ENCODE assay signal across 7 cellular contexts in genomic region chr10:132159331-132160230, GRCh38. TPM values are rescaled to one million over a fixed set of nuclear protein-coding genes. Genes with fewer than 3 reads are reported as not detected.
DNase-seq lines count a peak whose midpoint lies in the region; ATAC-seq and TF ChIP-seq lines count a peak whose summit lies in the region.
"Not testable (repeated sequence)": the region's sequence is repeated elsewhere in the genome, so short reads cannot be mapped to it uniquely, and the experiment has no call there.

No MANE protein-coding gene starts in this region.

- not testable (repeated sequence) for TF ChIP-seq POLR2A in spleen (IDR thresholded peaks at IDR 0.05)

- H3K79me2 ChIP-seq in GM23338 (replicated peaks; ENCODE audit: insufficient read depth) = not testable (repeated sequence)

- H3F3A ChIP-seq in GM23338 (replicated peaks; ENCODE audit: low read depth) = not testable (repeated sequence)

- H2AFZ ChIP-seq in GM23338 = not testable (repeated sequence)

- not testable (repeated sequence) for H3K4me3 Mint-ChIP-seq in GM23338
- peak overlapping the region; percentile 60 to 74 for H3K4me3 Mint-ChIP-seq in activated T-cell treated with anti-CD3 and anti-CD28 coated beads, Interleukin-2, amount 50 U/mL, for 72 hours

- not testable (repeated sequence) for H3K36me3 Mint-ChIP-seq in GM23338 (ENCODE audit: low read depth); activated T-cell treated with anti-CD3 and anti-CD28 coated beads, Interleukin-2, amount 50 U/mL, for 72 hours (ENCODE audit: insufficient read depth in 2 of 2)

- H3K9me2 ChIP-seq in GM23338 (ENCODE audit: insufficient read depth) = not testable (repeated sequence)

- H3K27ac Mint-ChIP-seq in GM23338 = peak overlapping the region; percentile 65
- H3K27ac Mint-ChIP-seq in activated T-cell treated with anti-CD3 and anti-CD28 coated beads, Interleukin-2, amount 50 U/mL, for 72 hours = peak overlapping the region; percentile 64

- not testable (repeated sequence) for ATAC-seq in GM23338, right cardiac atrium
- ATAC-seq in activated T-cell treated with anti-CD3 and anti-CD28 coated beads, Interleukin-2, amount 50 U/mL, for 72 hours (replicated peaks in 1 of 2) = peak; percentile 31 to 47

- DNase-seq in GM23338 (ENCODE audit: low spot score) (peak; percentile 71), NCI-H69 (lab: John Stamatoyannopoulos, UW) (peak; percentile 23), T-helper 9 cell (peak; percentile 46), right cardiac atrium (peak in 2 of 3 donors; percentile 20 to 28), spleen (peak; percentile 45)
- peak; percentile 69 to 72 for DNase-seq in activated T-cell treated with anti-CD3 and anti-CD28 coated beads, Interleukin-2, amount 50 U/mL, for 72 hours
- DNase-seq in central memory CD4-positive, alpha-beta T cell = peak; percentile 75

- H4K20me1 ChIP-seq in GM23338 (replicated peaks; ENCODE audit: insufficient read depth) = not testable (repeated sequence)

- not testable (repeated sequence) for H3K27ac ChIP-seq in GM23338 (ENCODE audit: low read depth); right cardiac atrium (ENCODE audit: low read length)
- peak overlapping the region in 1 of 8 donors; percentile 30 for H3K27ac ChIP-seq in spleen

- H3K9me3 Mint-ChIP-seq in GM23338; activated T-cell treated with anti-CD3 and anti-CD28 coated beads, Interleukin-2, amount 50 U/mL, for 72 hours: not testable (repeated sequence)

- H3K4me2 ChIP-seq in GM23338 = not testable (repeated sequence)

- H3K9me3 ChIP-seq in right cardiac atrium (ENCODE audit: control insufficient read depth, low read length); spleen: not testable (repeated sequence)

- 84% methylated on average over 6 of the region's 6 CpGs for WGBS in right cardiac atrium
- 55 to 80% (median 60%) methylated on average over 2 to 6 of the region's 6 CpGs for WGBS in spleen, 5 donors

- H3K4me1 ChIP-seq in GM23338 (ENCODE audit: insufficient read depth) = peaks cover 11% of the 10 kb centered on the region
- not testable (repeated sequence) for H3K4me1 ChIP-seq in right cardiac atrium (ENCODE audit: control insufficient read depth, insufficient read depth, low read length)
- peaks cover 0 to 21% (median 12%) of the 10 kb centered on the region in 6 donors for H3K4me1 ChIP-seq in spleen

- H3K4me1 Mint-ChIP-seq in GM23338 = peaks cover 35% of the 10 kb centered on the region
- peaks cover 36% of the 10 kb centered on the region for H3K4me1 Mint-ChIP-seq in activated T-cell treated with anti-CD3 and anti-CD28 coated beads, Interleukin-2, amount 50 U/mL, for 72 hours (ENCODE audit: low read depth)

- not testable (repeated sequence) for H3K36me3 ChIP-seq in GM23338 (ENCODE audit: insufficient read depth); spleen

- H3K27me3 ChIP-seq in GM23338 (ENCODE audit: insufficient read depth); right cardiac atrium (ENCODE audit: control insufficient read depth, insufficient read depth): not testable (repeated sequence)
- peaks cover 0 to 14% (median 0%) of the 10 kb centered on the region in 7 donors for H3K27me3 ChIP-seq in spleen (replicated peaks in 1 of 7)

- not testable (repeated sequence) for TF ChIP-seq CTCF in GM23338 (conservative IDR thresholded peaks at IDR 0.05; ENCODE audit: low read depth in 2 of 2); spleen (IDR thresholded peaks at IDR 0.05 in 8 of 11, conservative IDR thresholded peaks at IDR 0.05 in 3 of 11)

- not testable (repeated sequence) for H3K4me3 ChIP-seq in GM23338; right cardiac atrium (ENCODE audit: low read length); spleen

- intact Hi-C loops in right cardiac atrium (cut with DNase I); spleen (cut with DNase I; ENCODE audit: low total_unique reads): not testable (repeated sequence)

- H3K27me3 Mint-ChIP-seq in GM23338 (ENCODE audit: insufficient read depth, low read depth, poor library complexity); activated T-cell treated with anti-CD3 and anti-CD28 coated beads, Interleukin-2, amount 50 U/mL, for 72 hours (ENCODE audit: low read depth): not testable (repeated sequence)

RNA-seq across cellular contexts. Expression of gene DPYSL4, which starts 27.2 kb away (rescaled TPM):
- total RNA-seq in GM23338 (2014; rRNA removed; shearing (Covaris generic)) = 23.9 and 24.6 TPM in 2 replicates
- polyA plus RNA-seq in GM23338 (2016; fragmentation: Nextera tagmentation; extraction: Ambion mirVana) (9.7 and 10.6 TPM in 2 replicates), right cardiac atrium (11.0 TPM), spleen (1 to 10 TPM in 1 of 3 donors, under 1 TPM in 2; 0.55 to 1.0 (median 0.96) TPM)
- total RNA-seq in activated T-cell treated with anti-CD3 and anti-CD28 coated beads, Interleukin-2, amount 50 U/mL, for 72 hours = 1 to 10 TPM; 4.8 to 9.9 TPM
- total RNA-seq in right cardiac atrium (10 to 100 TPM in 1 of 4 donors, 1 to 10 TPM in 3; 1.9 to 13.8 (median 5.6) TPM), spleen (1 to 10 TPM in 4 of 7 donors, under 1 TPM in 2, not detected in 1; 0.85 to 6.0 (median 1.6) TPM)

Comparison
In these comparisons a context has a peak if more than half of its experiments do, and no peak if none do; other contexts are left out.
1. DNase-seq: peak in every context shown above with its lines; median percentile 75 in central memory CD4-positive, alpha-beta T cell; 71 in GM23338; 70 in activated T-cell treated with anti-CD3 and anti-CD28 coated beads, Interleukin-2, amount 50 U/mL, for 72 hours; 46 in T-helper 9 cell; 45 in spleen; 24 in right cardiac atrium; 23 in NCI-H69.